In the genomic region with DNA sequence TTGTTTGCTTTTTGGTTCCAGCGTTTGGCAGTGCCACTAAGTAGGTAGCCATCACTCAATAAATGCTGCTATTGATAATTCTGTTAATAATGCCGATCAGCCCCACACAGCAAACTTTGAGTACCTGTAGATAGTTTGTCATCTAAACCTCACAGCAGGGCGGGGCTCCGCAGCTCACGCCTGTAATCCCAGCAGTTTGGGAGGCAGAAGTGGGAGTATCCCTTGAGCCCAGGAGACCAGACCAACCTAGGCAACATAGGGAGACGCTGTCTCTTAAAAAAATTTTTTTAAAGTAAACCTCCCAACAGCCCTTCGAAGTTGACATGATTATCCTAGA, we compare ENCODE assay signal across 8 cellular contexts. TPM values are rescaled to one million over a fixed set of nuclear protein-coding genes. Genes with fewer than 3 reads are reported as not detected.
DNase-seq lines count a peak whose midpoint lies in the region; ATAC-seq and TF ChIP-seq lines count a peak whose summit lies in the region.

No MANE protein-coding gene starts in this region.

- no peak for TF ChIP-seq CTCF in activated CD8-positive, alpha-beta T cell treated with anti-CD3 and anti-CD28 coated beads for 36 hours (IDR thresholded peaks at IDR 0.05)
- TF ChIP-seq CTCF in stomach (IDR thresholded peaks at IDR 0.05), result no peak

- H3K27ac ChIP-seq in iPS-20b (ENCODE audit: low read length), result peak overlapping the region; percentile 55
- peak overlapping the region; percentile 95 to 98 (median 96) for H3K27ac ChIP-seq in stomach

- no peak for TF ChIP-seq EP300 in stomach (IDR thresholded peaks at IDR 0.05)

- peak overlapping the region; percentile 100 for H3K4me3 Mint-ChIP-seq in T-helper 2 cell treated with Interferon-gamma antibody and Interleukin-4, amounts not matched to agents 5 μg/mL and 100 μg/mL, for 36 hours
- H3K4me3 Mint-ChIP-seq in activated CD8-positive, alpha-beta T cell treated with anti-CD3 and anti-CD28 coated beads for 36 hours, result peak overlapping the region; percentile 93

- H3K4me1 Mint-ChIP-seq in T-helper 2 cell treated with Interferon-gamma antibody and Interleukin-4, amounts not matched to agents 5 μg/mL and 100 μg/mL, for 36 hours (ENCODE audit: low read depth), result peaks cover 26% of the 10 kb centered on the region
- peaks cover 39% of the 10 kb centered on the region for H3K4me1 Mint-ChIP-seq in activated CD8-positive, alpha-beta T cell treated with anti-CD3 and anti-CD28 coated beads for 36 hours (ENCODE audit: low read depth)

- peaks cover 30% of the 10 kb centered on the region for H3K36me3 Mint-ChIP-seq in T-helper 2 cell treated with Interferon-gamma antibody and Interleukin-4, amounts not matched to agents 5 μg/mL and 100 μg/mL, for 36 hours (ENCODE audit: low read depth)
- peaks cover 19% of the 10 kb centered on the region for H3K36me3 Mint-ChIP-seq in activated CD8-positive, alpha-beta T cell treated with anti-CD3 and anti-CD28 coated beads for 36 hours (ENCODE audit: low read depth)

- H3K9me3 Mint-ChIP-seq in T-helper 2 cell treated with Interferon-gamma antibody and Interleukin-4, amounts not matched to agents 5 μg/mL and 100 μg/mL, for 36 hours, result peaks cover 4% of the 10 kb centered on the region
- H3K9me3 Mint-ChIP-seq in activated CD8-positive, alpha-beta T cell treated with anti-CD3 and anti-CD28 coated beads for 36 hours, result no peaks in the 10 kb centered on the region

- H3K36me3 ChIP-seq in iPS-20b (ENCODE audit: insufficient read depth, low read depth, low read length), result peaks cover 28% of the 10 kb centered on the region
- H3K36me3 ChIP-seq in stomach, result peaks cover 0 to 17% (median 16%) of the 10 kb centered on the region in 4 donors

- no peak for DNase-seq in T-helper 2 cell treated with Interferon-gamma antibody and Interleukin-4, amounts not matched to agents 5 μg/mL and 100 μg/mL, for 36 hours (ENCODE audit: low spot score)
- DNase-seq in T-helper 2 cell, result no peak
- no peak for DNase-seq in activated CD8-positive, alpha-beta T cell treated with anti-CD3 and anti-CD28 coated beads for 36 hours
- no peak for DNase-seq in stomach
- DNase-seq in globus pallidus (ENCODE audit: low spot score), result no peak
- DNase-seq in left lobe of liver (ENCODE audit: low spot score), result no peak

- peaks cover 27% of the 10 kb centered on the region for H3K4me1 ChIP-seq in iPS-20b (ENCODE audit: insufficient read depth, low read length)
- peaks cover 38 to 75% (median 55%) of the 10 kb centered on the region in 4 donors for H3K4me1 ChIP-seq in stomach

- POLR2A ChIA-PET in activated CD8-positive, alpha-beta T cell treated with anti-CD3 and anti-CD28 coated beads for 36 hours (lab: Charles Lee), result interaction anchor here (1.6 kb wide), 1 partner anchor 8 kb away, joined by 6 read pairs; no protein-coding TSS in a partner anchor

- WGBS in stomach, 5 donors, result 51 to 61% (median 54%) methylated on average over 7 of the region's 7 CpGs

- peak overlapping the region; percentile 97 for H3K4me3 ChIP-seq in iPS-20b (ENCODE audit: low read length)
- peak overlapping the region in 3 of 4 donors; percentile 79 to 95 (median 83) for H3K4me3 ChIP-seq in stomach

- no peak for TF ChIP-seq POLR2A in stomach (IDR thresholded peaks at IDR 0.05)

- intact Hi-C loops in activated CD8-positive, alpha-beta T cell treated with anti-CD3 and anti-CD28 coated beads for 36 hours (cut with micrococcal nuclease), result no loop called here
- intact Hi-C loops in stomach (cut with DNase I; ENCODE audit: low total_unique reads), result no loop called here

- H3K27me3 ChIP-seq in iPS-20b (ENCODE audit: insufficient read depth, low read length), result no peaks in the 10 kb centered on the region
- no peaks in the 10 kb centered on the region for H3K27me3 ChIP-seq in stomach

- H3K27ac Mint-ChIP-seq in T-helper 2 cell treated with Interferon-gamma antibody and Interleukin-4, amounts not matched to agents 5 μg/mL and 100 μg/mL, for 36 hours, result peak overlapping the region; percentile 99
- H3K27ac Mint-ChIP-seq in activated CD8-positive, alpha-beta T cell treated with anti-CD3 and anti-CD28 coated beads for 36 hours, result peak overlapping the region; percentile 99

- no peaks in the 10 kb centered on the region for H3K27me3 Mint-ChIP-seq in T-helper 2 cell treated with Interferon-gamma antibody and Interleukin-4, amounts not matched to agents 5 μg/mL and 100 μg/mL, for 36 hours (ENCODE audit: low read depth)
- no peaks in the 10 kb centered on the region for H3K27me3 Mint-ChIP-seq in activated CD8-positive, alpha-beta T cell treated with anti-CD3 and anti-CD28 coated beads for 36 hours

- CTCF ChIA-PET in activated CD8-positive, alpha-beta T cell treated with anti-CD3 and anti-CD28 coated beads for 36 hours (lab: Charles Lee), result no interaction called here

- H3K9ac ChIP-seq in iPS-20b (ENCODE audit: low read depth, low read length), result peak overlapping the region; percentile 75; the same call in 1 of the 2 replicates

- no peaks in the 10 kb centered on the region for H3K9me3 ChIP-seq in iPS-20b (ENCODE audit: insufficient read depth, low read depth, low read length)
- H3K9me3 ChIP-seq in stomach, result no peaks in the 10 kb centered on the region

- no peak for ATAC-seq in activated CD8-positive, alpha-beta T cell treated with anti-CD3 and anti-CD28 coated beads for 36 hours
- ATAC-seq in HG02852 (IDR thresholded peaks at IDR 0.05; ENCODE audit: unreplicated experiment), result no peak
- ATAC-seq in left lobe of liver, result no peak

RNA-seq across cellular contexts. Expression of a gene that starts 1.6 kb away (rescaled TPM):
- 10 to 100 TPM; 53.4 to 58.4 TPM for total RNA-seq in activated CD8-positive, alpha-beta T cell treated with anti-CD3 and anti-CD28 coated beads for 36 hours
- total RNA-seq in stomach, result 100 to 1,000 TPM in 1 of 5 donors, 10 to 100 TPM in 4; 18.2 to 113 (median 93.8) TPM
- polyA plus RNA-seq in stomach, result 10 to 100 TPM; 27.8 to 46.6 (median 31.5) TPM
- total RNA-seq in left lobe of liver, result 17.5 TPM

RNA-seq across cellular contexts. Expression of a gene that starts 4.3 kb away (rescaled TPM):
- 10 to 100 TPM; 43.0 to 45.6 TPM for total RNA-seq in activated CD8-positive, alpha-beta T cell treated with anti-CD3 and anti-CD28 coated beads for 36 hours
- total RNA-seq in stomach (10 to 100 TPM; 11.3 to 75.3 (median 39.5) TPM), left lobe of liver (14.5 TPM)
- 10 to 100 TPM in 2 of 3 donors, 1 to 10 TPM in 1; 9.9 to 16.0 (median 10.7) TPM for polyA plus RNA-seq in stomach

RNA-seq across cellular contexts. Expression of a gene that starts 59.8 kb away (rescaled TPM):
- total RNA-seq in activated CD8-positive, alpha-beta T cell treated with anti-CD3 and anti-CD28 coated beads for 36 hours, result not detected
- total RNA-seq in stomach (10 to 100 TPM in 1 of 5 donors, 1 to 10 TPM in 2, not detected in 2; 1.6 to 14.2 (median 4.6) TPM), left lobe of liver (not detected)
- 1 to 10 TPM; 1.4 to 5.7 (median 2.6) TPM for polyA plus RNA-seq in stomach
